In the genomic region with DNA sequence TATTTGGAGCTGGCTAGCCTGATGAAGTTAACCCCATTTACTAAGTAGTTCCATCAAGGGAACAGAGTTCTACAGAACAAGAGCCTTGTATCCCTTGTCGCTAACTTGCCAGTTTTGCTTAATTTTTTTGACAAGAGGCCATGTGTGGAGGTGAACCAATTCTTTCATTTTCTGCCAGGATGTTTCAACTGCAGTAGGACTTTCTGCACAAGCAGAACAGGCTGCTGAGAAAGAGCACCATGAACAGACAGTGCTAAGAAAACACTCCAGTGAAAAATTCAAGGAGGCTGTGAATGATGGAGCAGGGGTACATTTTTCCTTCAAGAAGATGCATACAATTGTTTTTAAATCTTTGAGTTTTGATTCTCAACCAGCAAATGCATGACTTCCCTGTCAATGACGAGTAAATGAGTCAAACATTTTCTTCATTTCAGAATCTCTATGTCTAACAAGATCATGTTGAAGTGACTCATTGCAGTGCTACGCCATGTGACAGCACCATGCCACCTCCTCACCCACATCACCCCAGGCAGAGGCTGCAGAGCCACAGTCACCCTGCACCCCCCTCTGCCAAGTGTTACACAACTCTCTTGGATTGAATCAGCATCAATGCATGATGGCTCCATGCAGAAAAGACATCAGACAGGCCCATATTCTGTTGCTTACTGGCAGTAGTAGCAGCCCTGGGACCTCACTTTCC, we compare ENCODE assay signal across 9 cellular contexts.
DNase-seq lines count a peak whose midpoint lies in the region; ATAC-seq and TF ChIP-seq lines count a peak whose summit lies in the region.
"Had no signal": no experiment of that assay in that cellular context is flagged by ENCODE, and none has a peak within 500 bp of the region (broad histone marks: within the 10 kb centered on the region; RNA-seq: fewer than 3 reads in every experiment).

No MANE protein-coding gene starts in this region.

- no peak overlapping the region for H3K4me3 ChIP-seq in esophagus squamous epithelium

- peak; percentile 74 to 81 for DNase-seq in activated CD4-positive, alpha-beta T cell treated with anti-CD3 and anti-CD28 coated beads, Interleukin-2, amount 50 U/mL, for 48 hours
- DNase-seq in esophagus squamous epithelium (lab: John Stamatoyannopoulos, UW), result no peak
- DNase-seq in stimulated activated CD4-positive, alpha-beta T cell treated with anti-CD3 and anti-CD28 coated beads, Interleukin-12 subunit alpha, Interleukin-12 subunit beta, amount 100 ng/mL, for 48 hours (ENCODE audit: low read depth in 2 of 3, low spot score in 1 of 3), result peak; percentile 56 to 74 (median 67)
- DNase-seq in SKM-1 (lab: John Stamatoyannopoulos, UW; ENCODE audit: unreplicated experiment), result no peak

- WGBS in esophagus squamous epithelium, 2 donors, result 26 to 38% methylated on average over 3 of the region's 3 CpGs

- TF ChIP-seq CTCF in esophagus squamous epithelium (IDR thresholded peaks at IDR 0.05), result no peak

- H3K36me3 ChIP-seq in esophagus squamous epithelium, result no peaks in the 10 kb centered on the region
- H3K36me3 ChIP-seq: neutrophil had no signal

- peak overlapping the region in 3 of 4 donors; percentile 25 to 50 (median 28) for H3K27ac ChIP-seq in esophagus squamous epithelium
- H3K27ac ChIP-seq: neutrophil had no signal

- no peaks in the 10 kb centered on the region for H3K27me3 ChIP-seq in esophagus squamous epithelium

- H3K4me1 ChIP-seq in esophagus squamous epithelium, result peaks cover 0 to 30% (median 6%) of the 10 kb centered on the region in 3 donors

- no peaks in the 10 kb centered on the region for H3K9me3 ChIP-seq in esophagus squamous epithelium
- H3K9me3 ChIP-seq: neutrophil had no signal

- no peak for TF ChIP-seq POLR2A in esophagus squamous epithelium (IDR thresholded peaks at IDR 0.05)

- intact Hi-C loops in esophagus squamous epithelium (cut with DNase I), result no loop called here

- peak; percentile 79 for ATAC-seq in HG03060 (IDR thresholded peaks at IDR 0.05; ENCODE audit: low read depth, unreplicated experiment)
- no peak for ATAC-seq in HG02852 (IDR thresholded peaks at IDR 0.05; ENCODE audit: unreplicated experiment)
- ATAC-seq in GM18519 (IDR thresholded peaks at IDR 0.05; ENCODE audit: low FRiP score, unreplicated experiment), result no peak
- ATAC-seq in GM21786 (IDR thresholded peaks at IDR 0.05; ENCODE audit: unreplicated experiment), result no peak

Comparison
In these comparisons a context has a peak if more than half of its experiments do, and no peak if none do; other contexts are left out.
1. DNase-seq: peak in activated CD4-positive, alpha-beta T cell treated with anti-CD3 and anti-CD28 coated beads, Interleukin-2, amount 50 U/mL, for 48 hours (2 of 2) and stimulated activated CD4-positive, alpha-beta T cell treated with anti-CD3 and anti-CD28 coated beads, Interleukin-12 subunit alpha, Interleukin-12 subunit beta, amount 100 ng/mL, for 48 hours (3 of 3); none in esophagus squamous epithelium (single experiment) and SKM-1 (single experiment).